ENCODE assay signal across 1 cellular context in genomic region chr12:62261876-62262275, GRCh38.
TF ChIP-seq lines count a peak whose summit lies in the region.

No MANE protein-coding gene starts in this region.

TF ChIP-seq in GM12878, 131 proteins besides CTCF, POLR2A, EP300 and RAD21 (continued from another document):
- TF ChIP-seq ATF2 (IDR thresholded peaks at IDR 0.05; ENCODE audit: low read length): no peak
